9 cellular contexts compared by ENCODE assay signal in genomic region chr1:164602142-164602429, GRCh38. TPM values are rescaled to one million over a fixed set of nuclear protein-coding genes. Genes with fewer than 3 reads are reported as not detected.
A peak's percentile ranks its signal among the peaks of the same experiment; 100 is the strongest.
DNase-seq lines count a peak whose midpoint lies in the region; ATAC-seq and TF ChIP-seq lines count a peak whose summit lies in the region.
"Had no signal": no experiment of that assay in that cellular context is flagged by ENCODE, and none has a peak within 500 bp of the region (broad histone marks: within the 10 kb centered on the region; RNA-seq: fewer than 3 reads in every experiment).

No MANE protein-coding gene starts in this region.

- peaks cover 88% of the 10 kb centered on the region for H3K4me1 ChIP-seq in HUES48 (ENCODE audit: control insufficient read depth, insufficient read depth, low read length)
- peaks cover 7% of the 10 kb centered on the region for H3K4me1 ChIP-seq in right cardiac atrium (ENCODE audit: control insufficient read depth, insufficient read depth, low read length)
- H3K4me1 ChIP-seq in smooth muscle cell (ENCODE audit: low read depth), result peaks cover 60% of the 10 kb centered on the region

- DNase-seq in RWPE1 (ENCODE audit: low spot score) (peak; percentile 74), right cardiac atrium (no peak), smooth muscle cell (lab: John Stamatoyannopoulos, UW; ENCODE audit: unreplicated experiment) (no peak)
- DNase-seq in activated CD4-positive, alpha-beta T cell treated with anti-CD3 and anti-CD28 coated beads for 1 hour, result no peak
- DNase-seq in effector CD4-positive, alpha-beta T cell, result no peak
- DNase-seq: right lobe of liver had no signal

- H3K9ac ChIP-seq in HUES48 (ENCODE audit: low read depth, low read length), result peak overlapping the region; percentile 9; the same call in 1 of the 2 replicates
- H3K9ac ChIP-seq in smooth muscle cell (ENCODE audit: low read depth), result peak overlapping the region; percentile 25

- peak overlapping the region; percentile 79 for H3K4me2 ChIP-seq in smooth muscle cell

- POLR2A ChIA-PET in RWPE1 (lab: Yijun Ruan, JAX; ENCODE audit: low non-redundant PET), result no interaction called here

- H3K27ac ChIP-seq in HUES48 (ENCODE audit: low read depth, low read length), result peak overlapping the region; percentile 82
- H3K27ac ChIP-seq in RWPE1, result no peak overlapping the region
- no peak overlapping the region for H3K27ac ChIP-seq in right cardiac atrium (ENCODE audit: low read length)
- peak overlapping the region; percentile 87 for H3K27ac ChIP-seq in smooth muscle cell (ENCODE audit: low read depth)
- H3K27ac ChIP-seq: right lobe of liver had no signal

- peaks cover 58% of the 10 kb centered on the region for H3K79me2 ChIP-seq in smooth muscle cell (ENCODE audit: low read depth)

- peaks cover 21% of the 10 kb centered on the region for H4K20me1 ChIP-seq in smooth muscle cell (ENCODE audit: low read depth)

- CTCF ChIA-PET in RWPE1 (lab: Yijun Ruan, JAX), result interaction anchor here (0.6 to 1.8 kb wide), 3 partner anchors 15 to 527 kb away, joined by 3 to 8 read pairs (median 3); no protein-coding TSS in a partner anchor

- WGBS in right cardiac atrium, result 64% methylated on average over 4 of the region's 4 CpGs
- 37% methylated on average over 4 of the region's 4 CpGs for WGBS in smooth muscle cell (ENCODE audit: low lambda C conversion rate)

- H3K9me3 ChIP-seq in HUES48 (ENCODE audit: control insufficient read depth, insufficient read depth, low read length) (no peaks in the 10 kb centered on the region), right cardiac atrium (ENCODE audit: control insufficient read depth, low read length) (no peaks in the 10 kb centered on the region), smooth muscle cell (replicated peaks; ENCODE audit: low read depth) (no peaks in the 10 kb centered on the region)
- H3K9me3 ChIP-seq: right lobe of liver had no signal

- H3K36me3 ChIP-seq in HUES48 (ENCODE audit: control insufficient read depth, insufficient read depth, low read length) (peaks cover 16% of the 10 kb centered on the region), smooth muscle cell (ENCODE audit: low read depth) (no peaks in the 10 kb centered on the region)
- H3K36me3 ChIP-seq: right lobe of liver had no signal

- intact Hi-C loops in right cardiac atrium (cut with DNase I), result loop anchor here in 1 of 4 donors (5.0 kb wide), 1 partner anchor 35 kb away; no protein-coding TSS in a partner anchor

- H3K4me3 ChIP-seq in HUES48 (ENCODE audit: low read depth, low read length), result peak overlapping the region; percentile 45
- H3K4me3 ChIP-seq in right cardiac atrium (ENCODE audit: low read length), result no peak overlapping the region
- peak overlapping the region; percentile 33 for H3K4me3 ChIP-seq in smooth muscle cell
- H3K4me3 ChIP-seq: right lobe of liver had no signal

- H3K27me3 ChIP-seq in HUES48 (ENCODE audit: control insufficient read depth, insufficient read depth, low read length) (no peaks in the 10 kb centered on the region), right cardiac atrium (ENCODE audit: control insufficient read depth, insufficient read depth) (no peaks in the 10 kb centered on the region), smooth muscle cell (ENCODE audit: low read depth) (no peaks in the 10 kb centered on the region)
- H3K27me3 ChIP-seq: right lobe of liver had no signal

- H2AFZ ChIP-seq in smooth muscle cell (ENCODE audit: low read depth), result peak overlapping the region; percentile 21

- peaks cover 15% of the 10 kb centered on the region for H3F3A ChIP-seq in smooth muscle cell (ENCODE audit: low read depth)

- TF ChIP-seq CTCF in RWPE1 (conservative IDR thresholded peaks at IDR 0.05; ENCODE audit: low read depth) (no peak), smooth muscle cell (IDR thresholded peaks at IDR 0.05; ENCODE audit: borderline replicate concordance, insufficient read depth, poor library complexity, severe bottlenecking) (no peak)

- ATAC-seq in right cardiac atrium (peak; percentile 46 to 49), GM21737 (IDR thresholded peaks at IDR 0.05; ENCODE audit: unreplicated experiment) (no peak), HG03342 (IDR thresholded peaks at IDR 0.05; ENCODE audit: unreplicated experiment) (no peak)

RNA-seq across cellular contexts. Expression of gene PBX1, which starts 43.1 kb away (rescaled TPM):
- total RNA-seq in right cardiac atrium, result 10 to 100 TPM; 75.7 to 81.6 (median 77.8) TPM
- 19.8 TPM for polyA plus RNA-seq in right cardiac atrium
- 53.4 and 70.8 TPM in 2 replicates for total RNA-seq in smooth muscle cell
- 8.1 and 16.1 TPM in 2 replicates for polyA plus RNA-seq in smooth muscle cell

Comparison
In these comparisons a context has a peak if more than half of its experiments do, and no peak if none do; other contexts are left out.
1. H3K27ac ChIP-seq: peak in HUES48 (single experiment) and smooth muscle cell (single experiment); none in RWPE1 (single experiment) and right cardiac atrium (single experiment).
2. ATAC-seq: peak in right cardiac atrium (2 of 2); none in GM21737 (single experiment) and HG03342 (single experiment).